In genomic region chr20:46757754-46758678, GRCh38 we compare ENCODE assay signal across 8 cellular contexts. TPM values are rescaled to one million over a fixed set of nuclear protein-coding genes. Genes with fewer than 3 reads are reported as not detected.
DNase-seq lines count a peak whose midpoint lies in the region; ATAC-seq and TF ChIP-seq lines count a peak whose summit lies in the region.

No MANE protein-coding gene starts in this region.

- no peak for DNase-seq in AG09309 (ENCODE audit: low read depth)
- peak; percentile 88 for DNase-seq in H7
- peak; percentile 27 for DNase-seq in NCI-H510A (lab: John Stamatoyannopoulos, UW)
- DNase-seq in activated CD4-positive, alpha-beta T cell treated with anti-CD3 and anti-CD28 coated beads, Interleukin-2, amount 50 U/mL, for 1 hour: peak; percentile 39
- peak; percentile 15 for DNase-seq in effector CD4-positive, alpha-beta T cell
- peak in 1 of 2 experiments; percentile 66 for DNase-seq in mesothelial cell of epicardium (ENCODE audit: low spot score in 2 of 2, unreplicated experiment in 2 of 2)
- peak; percentile 21 to 25 for DNase-seq in stimulated activated CD8-positive, alpha-beta memory T cell treated with anti-CD3 and anti-CD28 coated beads, Interleukin-7, amount 100 ng/mL, for 4 hours (ENCODE audit: low read depth in 2 of 2)

- H3K4me3 Mint-ChIP-seq in mesothelial cell of epicardium: no peak overlapping the region

- H3K36me3 ChIP-seq in H7 (replicated peaks; ENCODE audit: control insufficient read depth, insufficient read depth, low read length): no peaks in the 10 kb centered on the region

- no peak overlapping the region for H3K27ac Mint-ChIP-seq in mesothelial cell of epicardium

- peaks cover under 1% of the 10 kb centered on the region for H3K4me1 Mint-ChIP-seq in mesothelial cell of epicardium

- peaks cover 2% of the 10 kb centered on the region for H3K27me3 Mint-ChIP-seq in mesothelial cell of epicardium (ENCODE audit: low read depth)

- H3K9me3 Mint-ChIP-seq in mesothelial cell of epicardium: no peaks in the 10 kb centered on the region

- no peaks in the 10 kb centered on the region for H3K36me3 Mint-ChIP-seq in mesothelial cell of epicardium

- ATAC-seq in HG03571 (IDR thresholded peaks at IDR 0.05; ENCODE audit: unreplicated experiment): no peak

- H3K27me3 ChIP-seq in H7 (ENCODE audit: control insufficient read depth, insufficient read depth, low read length): no peaks in the 10 kb centered on the region

- TF ChIP-seq CTCF in AG09309 (IDR thresholded peaks at IDR 0.05; ENCODE audit: control insufficient read depth, insufficient read depth, low read depth, low read length, missing control alignments): peak; percentile 95
- peak; percentile 94 for TF ChIP-seq CTCF in mesothelial cell of epicardium (IDR thresholded peaks at IDR 0.05; ENCODE audit: unreplicated experiment)

- H3K4me3 ChIP-seq in AG09309 (ENCODE audit: control insufficient read depth, low read depth, low read length) (no peak overlapping the region), H7 (ENCODE audit: insufficient read depth, low read depth, low read length) (no peak overlapping the region)

RNA-seq across cellular contexts. Expression of gene SLC2A10, which starts 48.6 kb away (rescaled TPM):
- total RNA-seq in H7 (2014; rRNA removed; shearing (Covaris generic)): 7.4 and 9.5 TPM in 2 replicates
- 21.7 to 23.8 TPM (median 22.2 TPM) in 3 replicates for total RNA-seq in mesothelial cell of epicardium
